ENCODE assay signal across 8 cellular contexts in genomic region chr3:124559650-124560405, GRCh38.
A peak's percentile ranks its signal among the peaks of the same experiment; 100 is the strongest.
DNase-seq lines count a peak whose midpoint lies in the region; ATAC-seq and TF ChIP-seq lines count a peak whose summit lies in the region.

No MANE protein-coding gene starts in this region.

- no peak overlapping the region for H2AFZ ChIP-seq in neural progenitor cell (replicated peaks)

- no peaks in the 10 kb centered on the region for H3K27me3 ChIP-seq in neural progenitor cell

- H3K27ac Mint-ChIP-seq in activated T-helper 2 cell treated with anti-CD3 and anti-CD28 coated beads, Interferon-gamma antibody, Interleukin-2, Interleukin-4, amounts not matched to agents 10 μg/mL and 5 μg/mL and 100 μg/mL, durations not matched to agents 14 hours and 24 hours and 36 hours = no peak overlapping the region
- H3K27ac Mint-ChIP-seq in neural progenitor cell = no peak overlapping the region

- no peaks in the 10 kb centered on the region for H3K79me2 ChIP-seq in neural progenitor cell (ENCODE audit: low read depth)

- no peak overlapping the region for H3K27ac ChIP-seq in neural progenitor cell

- no peaks in the 10 kb centered on the region for H3K36me3 Mint-ChIP-seq in activated T-helper 2 cell treated with anti-CD3 and anti-CD28 coated beads, Interferon-gamma antibody, Interleukin-2, Interleukin-4, amounts not matched to agents 10 μg/mL and 5 μg/mL and 100 μg/mL, durations not matched to agents 14 hours and 24 hours and 36 hours (ENCODE audit: low read depth)
- H3K36me3 Mint-ChIP-seq in neural progenitor cell = no peaks in the 10 kb centered on the region

- no peak for ATAC-seq in GM21737 (IDR thresholded peaks at IDR 0.05; ENCODE audit: unreplicated experiment)

- H3K27me3 Mint-ChIP-seq in activated T-helper 2 cell treated with anti-CD3 and anti-CD28 coated beads, Interferon-gamma antibody, Interleukin-2, Interleukin-4, amounts not matched to agents 10 μg/mL and 5 μg/mL and 100 μg/mL, durations not matched to agents 14 hours and 24 hours and 36 hours (ENCODE audit: low read depth) = peaks cover 36% of the 10 kb centered on the region
- peaks cover 3% of the 10 kb centered on the region for H3K27me3 Mint-ChIP-seq in neural progenitor cell (ENCODE audit: insufficient read depth, low read depth)

- no peaks in the 10 kb centered on the region for H4K20me1 ChIP-seq in neural progenitor cell (ENCODE audit: low read depth)

- H3K4me1 Mint-ChIP-seq in activated T-helper 2 cell treated with anti-CD3 and anti-CD28 coated beads, Interferon-gamma antibody, Interleukin-2, Interleukin-4, amounts not matched to agents 10 μg/mL and 5 μg/mL and 100 μg/mL, durations not matched to agents 14 hours and 24 hours and 36 hours (ENCODE audit: low read depth) = no peaks in the 10 kb centered on the region
- H3K4me1 Mint-ChIP-seq in neural progenitor cell = peaks cover 18% of the 10 kb centered on the region

- no peaks in the 10 kb centered on the region for H3F3A ChIP-seq in neural progenitor cell (ENCODE audit: low read depth)

- H3K9ac ChIP-seq in neural progenitor cell = no peak overlapping the region

- peak; percentile 0 for DNase-seq in GF-D8 (lab: John Stamatoyannopoulos, UW)
- DNase-seq in RPMI8226 = peak; percentile 79
- peak; percentile 27 for DNase-seq in activated T-helper 2 cell treated with anti-CD3 and anti-CD28 coated beads, Interferon-gamma antibody, Interleukin-2, Interleukin-4, amounts not matched to agents 10 μg/mL and 5 μg/mL and 100 μg/mL, durations not matched to agents 14 hours and 24 hours and 36 hours (ENCODE audit: low spot score)
- peak; percentile 78 for DNase-seq in fibroblast of the conjunctiva (ENCODE audit: low read depth)
- DNase-seq in neural progenitor cell (ENCODE audit: low spot score) = peak; percentile 88
- peak; percentile 97 for DNase-seq in superior temporal gyrus (ENCODE audit: extremely low spot score)

- intact Hi-C loops in activated T-helper 2 cell treated with anti-CD3 and anti-CD28 coated beads, Interferon-gamma antibody, Interleukin-2, Interleukin-4, amounts not matched to agents 10 μg/mL and 5 μg/mL and 100 μg/mL, durations not matched to agents 14 hours and 24 hours and 36 hours (cut with micrococcal nuclease) = no loop called here

- H3K9me3 ChIP-seq in neural progenitor cell (ENCODE audit: low read depth) = no peaks in the 10 kb centered on the region

- H3K4me2 ChIP-seq in neural progenitor cell = no peak overlapping the region

- no peak overlapping the region for H3K4me3 ChIP-seq in neural progenitor cell

- H3K4me1 ChIP-seq in neural progenitor cell = peaks cover 7% of the 10 kb centered on the region

- no peak overlapping the region for H3K4me3 Mint-ChIP-seq in activated T-helper 2 cell treated with anti-CD3 and anti-CD28 coated beads, Interferon-gamma antibody, Interleukin-2, Interleukin-4, amounts not matched to agents 10 μg/mL and 5 μg/mL and 100 μg/mL, durations not matched to agents 14 hours and 24 hours and 36 hours (ENCODE audit: low read depth)
- no peak overlapping the region for H3K4me3 Mint-ChIP-seq in neural progenitor cell

- H3K9me3 Mint-ChIP-seq in activated T-helper 2 cell treated with anti-CD3 and anti-CD28 coated beads, Interferon-gamma antibody, Interleukin-2, Interleukin-4, amounts not matched to agents 10 μg/mL and 5 μg/mL and 100 μg/mL, durations not matched to agents 14 hours and 24 hours and 36 hours = no peaks in the 10 kb centered on the region
- H3K9me3 Mint-ChIP-seq in neural progenitor cell = no peaks in the 10 kb centered on the region

- TF ChIP-seq CTCF in LNCAP (IDR thresholded peaks at IDR 0.05) = peak; percentile 87
- TF ChIP-seq CTCF in neural progenitor cell (IDR thresholded peaks at IDR 0.05) = peak; percentile 89

- H3K36me3 ChIP-seq in neural progenitor cell = no peaks in the 10 kb centered on the region

Comparison
In these comparisons a context has a peak if more than half of its experiments do, and no peak if none do; other contexts are left out.
1. DNase-seq: peak in every context shown above with its lines; median percentile 97 in superior temporal gyrus; 88 in neural progenitor cell; 79 in RPMI8226; 78 in fibroblast of the conjunctiva; 27 in activated T-helper 2 cell treated with anti-CD3 and anti-CD28 coated beads, Interferon-gamma antibody, Interleukin-2, Interleukin-4, amounts not matched to agents 10 μg/mL and 5 μg/mL and 100 μg/mL, durations not matched to agents 14 hours and 24 hours and 36 hours; 0 in GF-D8.